Comparison of ENCODE assay signal across 9 cellular contexts in the genomic region with DNA sequence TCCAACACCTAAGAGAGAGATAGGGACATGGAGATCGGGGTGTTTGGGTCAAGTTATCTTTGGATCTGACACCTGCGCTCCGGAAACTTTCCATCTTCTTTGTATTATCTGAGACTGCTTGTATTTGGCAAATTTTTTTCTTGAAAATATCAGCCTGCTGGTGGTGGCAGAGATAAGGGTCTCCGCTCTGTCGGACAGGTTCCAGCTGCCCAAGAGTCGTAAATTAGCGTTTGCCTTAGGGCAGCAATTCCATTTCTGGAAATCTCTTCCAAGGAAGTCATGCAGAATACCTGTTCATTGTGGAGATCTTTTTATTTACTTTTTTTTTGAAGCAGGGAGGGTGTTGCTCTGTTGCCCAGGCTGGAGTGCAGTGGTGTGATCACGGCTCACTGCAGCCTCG. TPM values are rescaled to one million over a fixed set of nuclear protein-coding genes. Genes with fewer than 3 reads are reported as not detected.
DNase-seq lines count a peak whose midpoint lies in the region; ATAC-seq and TF ChIP-seq lines count a peak whose summit lies in the region.
"Had no signal": no experiment of that assay in that cellular context is flagged by ENCODE, and none has a peak within 500 bp of the region (broad histone marks: within the 10 kb centered on the region; RNA-seq: fewer than 3 reads in every experiment).

No MANE protein-coding gene starts in this region.

- no peaks in the 10 kb centered on the region for H3K36me3 Mint-ChIP-seq in activated CD4-positive, alpha-beta T cell treated with anti-CD3 and anti-CD28 coated beads, Interleukin-2, amount 10 ng/mL, durations not matched to agents 7 days and 5 days (ENCODE audit: low read depth)
- H3K36me3 Mint-ChIP-seq in activated CD4-positive, alpha-beta memory T cell treated with anti-CD3 and anti-CD28 coated beads, Interleukin-2, amount 10 ng/mL, durations not matched to agents 7 days and 5 days (ENCODE audit: low read depth) = no peaks in the 10 kb centered on the region
- H3K36me3 Mint-ChIP-seq in stimulated activated effector memory CD8-positive, alpha-beta T cell treated with anti-CD3 and anti-CD28 coated beads, Interleukin-12 subunit alpha, Interleukin-12 subunit beta, amount 100 ng/mL, for 72 hours = no peaks in the 10 kb centered on the region

- peaks cover 18% of the 10 kb centered on the region for H3K27me3 Mint-ChIP-seq in activated CD4-positive, alpha-beta T cell treated with anti-CD3 and anti-CD28 coated beads, Interleukin-2, amount 10 ng/mL, durations not matched to agents 7 days and 5 days
- H3K27me3 Mint-ChIP-seq in activated CD4-positive, alpha-beta memory T cell treated with anti-CD3 and anti-CD28 coated beads, Interleukin-2, amount 10 ng/mL, durations not matched to agents 7 days and 5 days = peaks cover 10% of the 10 kb centered on the region

- DNase-seq in activated CD4-positive, alpha-beta T cell treated with anti-CD3 and anti-CD28 coated beads, Interleukin-2, amount 10 ng/mL, durations not matched to agents 7 days and 5 days = no peak
- DNase-seq in activated CD4-positive, alpha-beta T cell treated with anti-CD3 and anti-CD28 coated beads for 48 hours = no peak
- DNase-seq in activated CD4-positive, alpha-beta memory T cell treated with anti-CD3 and anti-CD28 coated beads, Interleukin-2, amount 10 ng/mL, durations not matched to agents 7 days and 5 days = no peak
- DNase-seq in foreskin fibroblast (no peak), coronary artery (ENCODE audit: low spot score) (no peak), C1 segment of cervical spinal cord (lab: John Stamatoyannopoulos, UW) (no peak)
- no peak for DNase-seq in stimulated activated effector memory CD8-positive, alpha-beta T cell treated with anti-CD3 and anti-CD28 coated beads, Interleukin-12 subunit alpha, Interleukin-12 subunit beta, amount 100 ng/mL, for 72 hours (ENCODE audit: low spot score in 2 of 2)
- DNase-seq: SHP77 treated with DMSO at 0.1 percent for 48 hours had no signal

- TF ChIP-seq CTCF in foreskin fibroblast (IDR thresholded peaks at IDR 0.05; ENCODE audit: low read depth, low read length) (no peak), coronary artery (IDR thresholded peaks at IDR 0.05) (no peak)

- CTCF ChIA-PET in activated CD4-positive, alpha-beta T cell treated with anti-CD3 and anti-CD28 coated beads, Interleukin-2, amount 10 ng/mL, durations not matched to agents 7 days and 5 days (lab: Charles Lee) = interaction anchor here (0.6 to 0.7 kb wide), 2 partner anchors 91 to 243 kb away, joined by 3 read pairs; no protein-coding TSS in a partner anchor
- CTCF ChIA-PET in activated CD4-positive, alpha-beta memory T cell treated with anti-CD3 and anti-CD28 coated beads, Interleukin-2, amount 10 ng/mL, durations not matched to agents 7 days and 5 days (lab: Charles Lee) = no interaction called here

- no peaks in the 10 kb centered on the region for H3K9me3 Mint-ChIP-seq in activated CD4-positive, alpha-beta T cell treated with anti-CD3 and anti-CD28 coated beads, Interleukin-2, amount 10 ng/mL, durations not matched to agents 7 days and 5 days
- H3K9me3 Mint-ChIP-seq in activated CD4-positive, alpha-beta memory T cell treated with anti-CD3 and anti-CD28 coated beads, Interleukin-2, amount 10 ng/mL, durations not matched to agents 7 days and 5 days = no peaks in the 10 kb centered on the region
- H3K9me3 Mint-ChIP-seq in stimulated activated effector memory CD8-positive, alpha-beta T cell treated with anti-CD3 and anti-CD28 coated beads, Interleukin-12 subunit alpha, Interleukin-12 subunit beta, amount 100 ng/mL, for 72 hours = no peaks in the 10 kb centered on the region

- no peak for ATAC-seq in stimulated activated effector memory CD8-positive, alpha-beta T cell treated with anti-CD3 and anti-CD28 coated beads, Interleukin-12 subunit alpha, Interleukin-12 subunit beta, amount 100 ng/mL, for 72 hours
- ATAC-seq in HG03196 (IDR thresholded peaks at IDR 0.05; ENCODE audit: unreplicated experiment) = no peak

- H3K27ac Mint-ChIP-seq in activated CD4-positive, alpha-beta T cell treated with anti-CD3 and anti-CD28 coated beads, Interleukin-2, amount 10 ng/mL, durations not matched to agents 7 days and 5 days = no peak overlapping the region
- H3K27ac Mint-ChIP-seq in activated CD4-positive, alpha-beta memory T cell treated with anti-CD3 and anti-CD28 coated beads, Interleukin-2, amount 10 ng/mL, durations not matched to agents 7 days and 5 days = no peak overlapping the region
- no peak overlapping the region for H3K27ac Mint-ChIP-seq in stimulated activated effector memory CD8-positive, alpha-beta T cell treated with anti-CD3 and anti-CD28 coated beads, Interleukin-12 subunit alpha, Interleukin-12 subunit beta, amount 100 ng/mL, for 72 hours

- POLR2A ChIA-PET in activated CD4-positive, alpha-beta T cell treated with anti-CD3 and anti-CD28 coated beads, Interleukin-2, amount 10 ng/mL, durations not matched to agents 7 days and 5 days (lab: Charles Lee) = no interaction called here
- POLR2A ChIA-PET in activated CD4-positive, alpha-beta memory T cell treated with anti-CD3 and anti-CD28 coated beads, Interleukin-2, amount 10 ng/mL, durations not matched to agents 7 days and 5 days (lab: Charles Lee) = no interaction called here

- H3K4me3 Mint-ChIP-seq in activated CD4-positive, alpha-beta T cell treated with anti-CD3 and anti-CD28 coated beads, Interleukin-2, amount 10 ng/mL, durations not matched to agents 7 days and 5 days = peak overlapping the region; percentile 56
- peak overlapping the region; percentile 38 for H3K4me3 Mint-ChIP-seq in activated CD4-positive, alpha-beta memory T cell treated with anti-CD3 and anti-CD28 coated beads, Interleukin-2, amount 10 ng/mL, durations not matched to agents 7 days and 5 days
- peak overlapping the region; percentile 49 for H3K4me3 Mint-ChIP-seq in stimulated activated effector memory CD8-positive, alpha-beta T cell treated with anti-CD3 and anti-CD28 coated beads, Interleukin-12 subunit alpha, Interleukin-12 subunit beta, amount 100 ng/mL, for 72 hours

- H3K27ac ChIP-seq in coronary artery = no peak overlapping the region

- H3K4me1 Mint-ChIP-seq in activated CD4-positive, alpha-beta T cell treated with anti-CD3 and anti-CD28 coated beads, Interleukin-2, amount 10 ng/mL, durations not matched to agents 7 days and 5 days = peaks cover 6% of the 10 kb centered on the region
- peaks cover 8% of the 10 kb centered on the region for H3K4me1 Mint-ChIP-seq in activated CD4-positive, alpha-beta memory T cell treated with anti-CD3 and anti-CD28 coated beads, Interleukin-2, amount 10 ng/mL, durations not matched to agents 7 days and 5 days
- H3K4me1 Mint-ChIP-seq in stimulated activated effector memory CD8-positive, alpha-beta T cell treated with anti-CD3 and anti-CD28 coated beads, Interleukin-12 subunit alpha, Interleukin-12 subunit beta, amount 100 ng/mL, for 72 hours = no peaks in the 10 kb centered on the region

- peak overlapping the region; percentile 46 to 50 for H3K4me3 ChIP-seq in foreskin fibroblast (ENCODE audit: low read depth in 1 of 2, low read length in 2 of 2)
- H3K4me3 ChIP-seq in coronary artery = no peak overlapping the region

RNA-seq across cellular contexts. Expression of a gene that starts 19.5 kb away (rescaled TPM):
- total RNA-seq in activated CD4-positive, alpha-beta T cell treated with anti-CD3 and anti-CD28 coated beads, Interleukin-2, amount 10 ng/mL, durations not matched to agents 7 days and 5 days = 10 to 100 TPM; 74.3 to 81.3 TPM
- total RNA-seq in activated CD4-positive, alpha-beta memory T cell treated with anti-CD3 and anti-CD28 coated beads, Interleukin-2, amount 10 ng/mL, durations not matched to agents 7 days and 5 days = 100 to 1,000 TPM in 1 of 2 experiments, 10 to 100 TPM in 1; 99.9 to 102 TPM
